20 cellular contexts compared by ENCODE assay signal in genomic region chr1:57217905-57218304, GRCh38.
"Had no signal": no experiment of that assay in that cellular context is flagged by ENCODE, and none has a peak within 500 bp of the region (broad histone marks: within the 10 kb centered on the region; RNA-seq: fewer than 3 reads in every experiment).

No MANE protein-coding gene starts in this region.

- DNase-seq: hippocampal formation; kidney; left colon; left lung; lower lobe of right lung; mammary epithelial cell; naive thymus-derived CD8-positive, alpha-beta T cell; nucleus accumbens; pancreas; posterior cingulate gyrus; retina; spleen; stimulated activated CD4-positive, alpha-beta T cell treated with anti-CD3 and anti-CD28 coated beads, Interleukin-4, amount 100 ng/mL, for 24 hours; stimulated activated naive CD4-positive, alpha-beta T cell; tibial artery; uterus had no signal

- H3K4me1 ChIP-seq: left lung, lower lobe of right lung, pancreas, prostate gland, spleen, suprapubic skin, tibial artery, uterus had no signal

- H3K27ac ChIP-seq: left lung, lower lobe of right lung, pancreas, prostate gland, skin epidermis, spleen, suprapubic skin, thoracic aorta, tibial artery, uterus had no signal

- H3K4me3 ChIP-seq: left lung, lower lobe of right lung, pancreas, prostate gland, skin epidermis, spleen, suprapubic skin, thoracic aorta, tibial artery, uterus had no signal

- H3K36me3 ChIP-seq: left lung, lower lobe of right lung, pancreas, prostate gland, spleen, suprapubic skin, thoracic aorta, tibial artery, uterus had no signal

- H3K9me3 ChIP-seq: left lung, lower lobe of right lung, pancreas, prostate gland, suprapubic skin, thoracic aorta, tibial artery, uterus had no signal
